8 cellular contexts compared by ENCODE assay signal in genomic region chr9:127915801-127916664, GRCh38. TPM values are rescaled to one million over a fixed set of nuclear protein-coding genes. Genes with fewer than 3 reads are reported as not detected.
A peak's percentile ranks its signal among the peaks of the same experiment; 100 is the strongest.
DNase-seq lines count a peak whose midpoint lies in the region; ATAC-seq and TF ChIP-seq lines count a peak whose summit lies in the region.

No MANE protein-coding gene starts in this region.

- in situ Hi-C loops in mammary epithelial cell (cut with MboI; ENCODE audit: low sequenced_read_pairs in 2 of 2), result loop anchor here (5.0 to 10.0 kb wide), 2 partner anchors 179 to 311 kb away; partner anchors contain the start of gene TOR2A (in 1 of the 2)

- no peak overlapping the region for H2BK5ac ChIP-seq in mesendoderm (ENCODE audit: low read length)

- peak overlapping the region; percentile 89 for H2AFZ ChIP-seq in Loucy (ENCODE audit: low read length)
- peak overlapping the region; percentile 88 for H2AFZ ChIP-seq in mammary epithelial cell (ENCODE audit: low read depth, low read length)

- no peak overlapping the region for H3K4ac ChIP-seq in mesendoderm (ENCODE audit: low read depth, low read length)

- dilution Hi-C loops in mammary epithelial cell (cut with HindIII; ENCODE audit: low sequenced_read_pairs), result no loop called here

- H3K18ac ChIP-seq in mesendoderm (ENCODE audit: low read length), result no peak overlapping the region

- H3K79me1 ChIP-seq in mesendoderm (ENCODE audit: low read length), result no peaks in the 10 kb centered on the region

- no TSS peak for BruUV-seq in mammary epithelial cell (replicated peaks; lab: Mats Ljungman, UMichigan)

- peak; percentile 1 for ATAC-seq in aorta (ENCODE audit: low FRiP score)
- ATAC-seq in GM18861 (IDR thresholded peaks at IDR 0.05; ENCODE audit: unreplicated experiment), result no peak

- 76% methylated on average over 16 of the region's 23 CpGs for WGBS in mammary epithelial cell (ENCODE audit: low coverage, missing lambda C conversion rate)
- WGBS in mesendoderm (ENCODE audit: extremely low coverage, insufficient coverage, low lambda C conversion rate), result no CpG with 5 or more reads among the region's 23 CpGs
- WGBS in aorta, 2 donors, result 23% methylated on average over 23 of the region's 23 CpGs

- H3K9me3 ChIP-seq in Loucy (ENCODE audit: insufficient read depth, low read depth, low read length) (no peaks in the 10 kb centered on the region), mammary epithelial cell (replicated peaks; ENCODE audit: insufficient read depth, low read length) (no peaks in the 10 kb centered on the region), aorta (ENCODE audit: control insufficient read depth, low read length) (no peaks in the 10 kb centered on the region)

- no peak overlapping the region for H2AK5ac ChIP-seq in mesendoderm (ENCODE audit: low read length)

- CTCF ChIA-PET in mammary epithelial cell (lab: Charles Lee; ENCODE audit: low non-redundant PET), result no interaction called here

- H3K79me2 ChIP-seq in Loucy (ENCODE audit: insufficient read depth, low read length) (no peaks in the 10 kb centered on the region), mammary epithelial cell (ENCODE audit: insufficient read depth, low read length) (no peaks in the 10 kb centered on the region), mesendoderm (ENCODE audit: control insufficient read depth, insufficient read depth, low read length) (no peaks in the 10 kb centered on the region)

- no peak overlapping the region for H3K23ac ChIP-seq in mesendoderm (ENCODE audit: low read length)

- intact Hi-C loops in mammary epithelial cell (cut with micrococcal nuclease) (loop anchor here (5.0 to 10.0 kb wide), 2 partner anchors 114 to 411 kb away; partner anchors contain the start of gene FPGS), aorta (cut with DNase I) (loop anchor here (2.0 to 5.0 kb wide), 3 partner anchors 17 to 129 kb away; partner anchors contain the start of genes AK1 (in 1 of the 2), CDK9 (in 1 of the 2) and ST6GALNAC6 (in 1 of the 2))

- no peak overlapping the region for H2BK15ac ChIP-seq in mesendoderm (replicated peaks; ENCODE audit: low read depth)

- H3K27ac ChIP-seq in mammary epithelial cell (ENCODE audit: insufficient read depth, low read depth, low read length) (no peak overlapping the region), mesendoderm (ENCODE audit: low read depth, low read length) (no peak overlapping the region), aorta (ENCODE audit: low read depth in 1 of 2, low read length in 2 of 2) (peak overlapping the region in 1 of 2 donors; percentile 5)

- TF ChIP-seq CTCF in GM12875 (IDR thresholded peaks at IDR 0.05; ENCODE audit: borderline replicate concordance, insufficient read depth, low read depth, low read length) (no peak), Loucy (conservative IDR thresholded peaks at IDR 0.05; ENCODE audit: low read length) (no peak), mammary epithelial cell (conservative IDR thresholded peaks at IDR 0.05 in 1 of 2, IDR thresholded peaks at IDR 0.05 in 1 of 2; ENCODE audit: extremely low read depth in 1 of 2, insufficient read depth in 1 of 2, low read depth in 1 of 2, low read length in 2 of 2) (no peak)

- H4K8ac ChIP-seq in mesendoderm (ENCODE audit: low read depth, low read length), result no peak overlapping the region

- H3F3A ChIP-seq in Loucy (ENCODE audit: low read depth), result no peaks in the 10 kb centered on the region

- no peak overlapping the region for H2BK120ac ChIP-seq in mesendoderm (ENCODE audit: low read depth, low read length)

- H4K5ac ChIP-seq in mesendoderm (ENCODE audit: low read length), result no peak overlapping the region

- H3K4me2 ChIP-seq in Loucy (ENCODE audit: low read depth, low read length, poor library complexity, severe bottlenecking) (peak overlapping the region; percentile 86), mammary epithelial cell (ENCODE audit: insufficient read depth, low read depth, low read length) (peak overlapping the region; percentile 89), mesendoderm (ENCODE audit: low read length) (peak overlapping the region; percentile 89)

- no peaks in the 10 kb centered on the region for H4K20me1 ChIP-seq in Loucy (ENCODE audit: insufficient read depth, low read length, poor library complexity, severe bottlenecking)
- H4K20me1 ChIP-seq in mammary epithelial cell (ENCODE audit: insufficient read depth, low read length), result no peaks in the 10 kb centered on the region

- peak overlapping the region; percentile 83 for H3K56ac ChIP-seq in mesendoderm (ENCODE audit: low read length)

- peak overlapping the region; percentile 73 for H3K9ac ChIP-seq in Loucy (ENCODE audit: low read depth, low read length, poor library complexity, severe bottlenecking)
- H3K9ac ChIP-seq in mammary epithelial cell (ENCODE audit: insufficient read depth, low read length), result peak overlapping the region; percentile 21
- H3K9ac ChIP-seq in mesendoderm (ENCODE audit: low read length), result peak overlapping the region; percentile 71

- H3K36me3 ChIP-seq in Loucy (ENCODE audit: insufficient read depth, low read length) (no peaks in the 10 kb centered on the region), mammary epithelial cell (ENCODE audit: insufficient read depth, low read length) (peaks cover 2% of the 10 kb centered on the region), mesendoderm (ENCODE audit: control insufficient read depth, insufficient read depth, low read length) (no peaks in the 10 kb centered on the region), aorta (ENCODE audit: control insufficient read depth in 1 of 2, insufficient read depth in 2 of 2, low read length in 1 of 2) (peaks cover 0 to 4% of the 10 kb centered on the region in 2 donors)

- H3K4me1 ChIP-seq in Loucy (ENCODE audit: insufficient read depth, low read length, poor library complexity, severe bottlenecking), result peaks cover 31% of the 10 kb centered on the region
- peaks cover 32% of the 10 kb centered on the region for H3K4me1 ChIP-seq in mammary epithelial cell (ENCODE audit: insufficient read depth, low read length)
- H3K4me1 ChIP-seq in mesendoderm (ENCODE audit: control insufficient read depth, low read depth, low read length), result no peaks in the 10 kb centered on the region
- no peaks in the 10 kb centered on the region for H3K4me1 ChIP-seq in aorta (ENCODE audit: control insufficient read depth in 1 of 2, insufficient read depth in 2 of 2, low read length in 2 of 2)

- H3K27me3 ChIP-seq in Loucy (ENCODE audit: insufficient read depth, low read length, poor library complexity, severe bottlenecking) (no peaks in the 10 kb centered on the region), mammary epithelial cell (ENCODE audit: insufficient read depth, low read length) (no peaks in the 10 kb centered on the region), mesendoderm (ENCODE audit: insufficient read depth, low read length, poor library complexity) (no peaks in the 10 kb centered on the region), aorta (ENCODE audit: control insufficient read depth in 1 of 2, insufficient read depth in 2 of 2, low read length in 1 of 2) (no peaks in the 10 kb centered on the region)

- DNase-seq in mammary epithelial cell (no peak), mesendoderm (no peak), aorta (peak in 1 of 2 donors; percentile 49), SIG-M5 treated with dmso at 0.1 percent for 504 hours (lab: John Stamatoyannopoulos, UW; ENCODE audit: unreplicated experiment) (no peak), H4 (ENCODE audit: low spot score) (no peak)

- no peaks in the 10 kb centered on the region for H3K9me2 ChIP-seq in Loucy (replicated peaks; ENCODE audit: low read depth, low read length)

- peak overlapping the region; percentile 96 for H3K4me3 ChIP-seq in GM12875 (ENCODE audit: low read depth, low read length)
- H3K4me3 ChIP-seq in Loucy (ENCODE audit: low read length, poor library complexity, severe bottlenecking), result peak overlapping the region; percentile 80
- H3K4me3 ChIP-seq in mammary epithelial cell (replicated peaks in 1 of 3; ENCODE audit: insufficient read depth in 1 of 3, low read depth in 2 of 3, low read length in 3 of 3), result peak overlapping the region; percentile 35 to 62 (median 58)
- peak overlapping the region; percentile 48 for H3K4me3 ChIP-seq in mesendoderm (ENCODE audit: low read length)
- peak overlapping the region; percentile 44 to 72 for H3K4me3 ChIP-seq in aorta (ENCODE audit: low read length in 2 of 2)

RNA-seq across cellular contexts. Expression of gene ST6GALNAC4, which starts 0.8 kb away (rescaled TPM):
- total RNA-seq in mammary epithelial cell, result 10 to 100 TPM; 14.3 to 19.6 TPM
- polyA plus RNA-seq in mammary epithelial cell, result 21.9 TPM
- polyA minus RNA-seq in mammary epithelial cell, result 50.2 TPM
- 12.3 TPM for polyA plus RNA-seq in mesendoderm (2013, experiment 1 of 2)
- polyA plus RNA-seq in mesendoderm (2013, experiment 2 of 2), result 14.4 TPM
- total RNA-seq in aorta, result 10 to 100 TPM; 34.9 to 46.5 TPM
- polyA plus RNA-seq in aorta, result 10 to 100 TPM; 17.7 to 25.5 TPM
- total RNA-seq in H4 (2014; rRNA removed; shearing (Covaris generic)), result 5.2 and 12.8 TPM in 2 replicates

RNA-seq across cellular contexts. Expression of gene PIP5KL1, which starts 14.5 kb away (rescaled TPM):
- 10 to 100 TPM in 1 of 2 donors, 1 to 10 TPM in 1; 6.7 to 11.8 TPM for total RNA-seq in mammary epithelial cell
- polyA plus RNA-seq in mammary epithelial cell, result 4.4 TPM
- polyA minus RNA-seq in mammary epithelial cell, result 0.41 TPM
- polyA plus RNA-seq in mesendoderm (2013, experiment 1 of 2), result 4.1 TPM
- 3.5 TPM for polyA plus RNA-seq in mesendoderm (2013, experiment 2 of 2)
- 1 to 10 TPM; 3.0 TPM for total RNA-seq in aorta
- 1 to 10 TPM; 1.4 to 4.5 TPM for polyA plus RNA-seq in aorta
- 0.95 and 2.6 TPM in 2 replicates for total RNA-seq in H4 (2014; rRNA removed; shearing (Covaris generic))

RNA-seq across cellular contexts. Expression of gene ST6GALNAC6, which starts 16.6 kb away (rescaled TPM):
- total RNA-seq in mammary epithelial cell (10 to 100 TPM; 28.8 to 29.5 TPM), aorta (100 to 1,000 TPM; 103 to 125 TPM)
- polyA plus RNA-seq in mammary epithelial cell (26.6 TPM), aorta (100 to 1,000 TPM; 125 to 176 TPM)
- polyA minus RNA-seq in mammary epithelial cell, result 14.6 TPM
- polyA plus RNA-seq in mesendoderm (2013, experiment 1 of 2), result 11.0 TPM
- 11.5 TPM for polyA plus RNA-seq in mesendoderm (2013, experiment 2 of 2)
- 12.4 and 14.8 TPM in 2 replicates for total RNA-seq in H4 (2014; rRNA removed; shearing (Covaris generic))

RNA-seq across cellular contexts. Expression of gene DPM2, which starts 21.6 kb away (rescaled TPM):
- total RNA-seq in mammary epithelial cell (10 to 100 TPM; 10.0 to 48.7 TPM), aorta (10 to 100 TPM; 20.0 to 26.3 TPM)
- polyA plus RNA-seq in mammary epithelial cell (45.2 TPM), aorta (10 to 100 TPM; 18.2 to 22.7 TPM)
- polyA minus RNA-seq in mammary epithelial cell, result 74.8 TPM
- polyA plus RNA-seq in mesendoderm (2013, experiment 1 of 2), result 31.9 TPM
- polyA plus RNA-seq in mesendoderm (2013, experiment 2 of 2), result 33.2 TPM
- total RNA-seq in H4 (2014; rRNA removed; shearing (Covaris generic)), result 31.1 and 35.4 TPM in 2 replicates

RNA-seq across cellular contexts. Expression of gene AK1, which starts 38.6 kb away (rescaled TPM):
- total RNA-seq in mammary epithelial cell (10 to 100 TPM; 42.0 to 57.9 TPM), aorta (10 to 100 TPM; 92.4 to 99.5 TPM)
- polyA plus RNA-seq in mammary epithelial cell (65.8 TPM), aorta (100 to 1,000 TPM; 111 to 168 TPM)
- 52.1 TPM for polyA minus RNA-seq in mammary epithelial cell
- polyA plus RNA-seq in mesendoderm (2013, experiment 1 of 2), result 24.5 TPM
- 21.1 TPM for polyA plus RNA-seq in mesendoderm (2013, experiment 2 of 2)
- 25.3 and 45.7 TPM in 2 replicates for total RNA-seq in H4 (2014; rRNA removed; shearing (Covaris generic))

Comparison
In these comparisons a context has a peak if more than half of its experiments do, and no peak if none do; other contexts are left out.
1. H3K9ac ChIP-seq: peak in every context shown above with its lines; median percentile 73 in Loucy; 71 in mesendoderm; 21 in mammary epithelial cell.